In genomic region chr6:45419574-45420082, GRCh38 we compare ENCODE assay signal across 8 cellular contexts. TPM values are rescaled to one million over a fixed set of nuclear protein-coding genes. Genes with fewer than 3 reads are reported as not detected.
A peak's percentile ranks its signal among the peaks of the same experiment; 100 is the strongest.
DNase-seq lines count a peak whose midpoint lies in the region; ATAC-seq and TF ChIP-seq lines count a peak whose summit lies in the region.

No MANE protein-coding gene starts in this region.

- peak; percentile 37 for DNase-seq in AG08396 (ENCODE audit: low spot score)
- peak; percentile 65 for DNase-seq in amniotic epithelial cell (ENCODE audit: low read depth)
- DNase-seq in GM19238 (ENCODE audit: insufficient read length, low spot score), result no peak
- DNase-seq in NCI-H226, result no peak

- ATAC-seq in HG02885 (IDR thresholded peaks at IDR 0.05; ENCODE audit: poor library complexity, unreplicated experiment) (peak; percentile 36), SK-N-SH treated with all-trans-retinoic acid at 6 μM for 48 hours (peak; percentile 33)

- H3K36me3 ChIP-seq in skeletal muscle tissue (ENCODE audit: control insufficient read depth in 3 of 3, insufficient read depth in 3 of 3, low read length in 3 of 3), result no peaks in the 10 kb centered on the region

- H3K4me3 ChIP-seq in iPS-11a (ENCODE audit: low read depth, low read length) (peak overlapping the region; percentile 20), skeletal muscle tissue (ENCODE audit: low read length in 3 of 3) (peak overlapping the region; percentile 29 to 54 (median 43))

- H3K9me3 ChIP-seq in skeletal muscle tissue (ENCODE audit: control insufficient read depth in 3 of 3, low read length in 3 of 3), result no peaks in the 10 kb centered on the region

- no peak overlapping the region for H3K27ac ChIP-seq in skeletal muscle tissue (ENCODE audit: low read depth, low read length)

- peak overlapping the region in 1 of 3 donors; percentile 19 for H3K9ac ChIP-seq in skeletal muscle tissue (ENCODE audit: low read depth in 1 of 3, low read length in 3 of 3)

- H3K4me1 ChIP-seq in skeletal muscle tissue (ENCODE audit: control insufficient read depth in 3 of 3, insufficient read depth in 3 of 3, low read length in 3 of 3), result peaks cover 25 to 34% (median 31%) of the 10 kb centered on the region in 3 donors

- H3K27me3 ChIP-seq in skeletal muscle tissue (ENCODE audit: control insufficient read depth in 3 of 3, insufficient read depth in 3 of 3, low read length in 3 of 3), result peaks cover 51 to 59% (median 58%) of the 10 kb centered on the region in 3 donors

TF ChIP-seq in SK-N-SH treated with all-trans-retinoic acid at 6 μM for 48 hours, 23 proteins besides CTCF, POLR2A, EP300 and RAD21:
- TF ChIP-seq SNAI2 (CRISPR knock-in tag; IDR thresholded peaks at IDR 0.05), result no peak
- TF ChIP-seq ARNTL (CRISPR knock-in tag; IDR thresholded peaks at IDR 0.05; ENCODE audit: borderline replicate concordance, low read depth), result no peak
- TF ChIP-seq POU6F1 (CRISPR knock-in tag; IDR thresholded peaks at IDR 0.05; ENCODE audit: borderline replicate concordance, low read depth), result no peak

RNA-seq across cellular contexts. Expression of gene SUPT3H, which starts 41.9 kb away (rescaled TPM):
- total RNA-seq in skeletal muscle tissue, result 9.9 TPM

Comparison
In these comparisons a context has a peak if more than half of its experiments do, and no peak if none do; other contexts are left out.
1. DNase-seq: peak in AG08396 (single experiment) and amniotic epithelial cell (single experiment); none in GM19238 (single experiment) and NCI-H226 (single experiment).